ENCODE assay signal across 1 cellular context in the genomic region with DNA sequence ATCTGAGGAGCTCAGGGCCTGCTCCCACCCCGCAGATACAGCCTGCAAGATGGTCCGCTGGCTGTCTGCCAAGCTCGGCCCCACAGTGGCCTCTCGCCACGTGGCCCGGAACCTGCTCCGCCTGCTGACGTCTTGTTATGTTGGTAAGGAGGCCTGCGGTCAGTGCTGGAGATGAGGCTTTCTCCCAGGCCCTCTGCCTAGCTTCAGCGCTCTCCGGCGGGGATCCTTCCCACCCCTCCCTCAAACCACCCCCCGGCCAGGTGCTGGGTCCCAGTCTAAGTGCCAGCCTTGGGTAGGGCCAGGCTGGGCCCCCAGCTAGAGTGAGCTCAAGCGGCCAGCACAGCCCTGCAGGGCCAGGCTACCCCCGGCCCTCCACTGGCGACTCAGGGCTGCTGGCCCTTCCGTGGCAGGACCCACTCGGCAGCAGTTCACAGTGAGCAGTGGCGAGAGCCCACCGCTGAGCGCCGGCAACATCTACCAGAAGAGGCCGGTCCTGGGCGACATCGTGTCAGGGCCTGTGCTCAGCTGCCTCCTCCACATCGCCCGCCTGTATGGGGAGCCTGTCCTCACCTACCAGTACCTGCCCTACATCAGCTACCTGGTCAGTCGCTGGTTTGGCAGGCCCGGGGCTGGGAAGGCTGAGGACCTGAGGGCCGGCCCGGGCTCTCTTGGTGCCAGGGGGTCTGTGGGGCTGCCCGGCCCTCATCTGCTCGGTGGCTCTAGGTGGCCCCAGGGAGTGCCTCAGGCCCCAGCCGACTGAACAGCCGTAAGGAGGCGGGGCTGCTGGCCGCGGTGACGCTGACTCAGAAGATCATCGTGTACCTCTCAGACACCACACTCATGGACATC.
TF ChIP-seq lines count a peak whose summit lies in the region.

No MANE protein-coding gene starts in this region.

TF ChIP-seq in WTC11, 78 proteins besides CTCF, POLR2A, EP300 and RAD21 (continued from another document):
- TF ChIP-seq, protein P1, sequence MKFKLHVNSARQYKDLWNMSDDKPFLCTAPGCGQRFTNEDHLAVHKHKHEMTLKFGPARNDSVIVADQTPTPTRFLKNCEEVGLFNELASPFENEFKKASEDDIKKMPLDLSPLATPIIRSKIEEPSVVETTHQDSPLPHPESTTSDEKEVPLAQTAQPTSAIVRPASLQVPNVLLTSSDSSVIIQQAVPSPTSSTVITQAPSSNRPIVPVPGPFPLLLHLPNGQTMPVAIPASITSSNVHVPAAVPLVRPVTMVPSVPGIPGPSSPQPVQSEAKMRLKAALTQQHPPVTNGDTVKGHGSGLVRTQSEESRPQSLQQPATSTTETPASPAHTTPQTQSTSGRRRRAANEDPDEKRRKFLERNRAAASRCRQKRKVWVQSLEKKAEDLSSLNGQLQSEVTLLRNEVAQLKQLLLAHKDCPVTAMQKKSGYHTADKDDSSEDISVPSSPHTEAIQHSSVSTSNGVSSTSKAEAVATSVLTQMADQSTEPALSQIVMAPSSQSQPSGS (CRISPR knock-in tag; IDR thresholded peaks at IDR 0.05; ENCODE audit: borderline replicate concordance, low read depth), result no peak
- TF ChIP-seq ZNF317 (CRISPR knock-in tag; IDR thresholded peaks at IDR 0.05; ENCODE audit: borderline replicate concordance, low read depth) (no peak), ZNF138 (CRISPR knock-in tag; conservative IDR thresholded peaks at IDR 0.05) (no peak), ESRRA (CRISPR knock-in tag; IDR thresholded peaks at IDR 0.05; ENCODE audit: borderline replicate concordance) (no peak), ZNF423 (CRISPR knock-in tag; IDR thresholded peaks at IDR 0.05) (no peak), ZNF263 (CRISPR knock-in tag; IDR thresholded peaks at IDR 0.05; ENCODE audit: low read depth) (no peak), ZNF396 (CRISPR knock-in tag; IDR thresholded peaks at IDR 0.05; ENCODE audit: borderline replicate concordance) (no peak)
- TF ChIP-seq, protein P2, sequence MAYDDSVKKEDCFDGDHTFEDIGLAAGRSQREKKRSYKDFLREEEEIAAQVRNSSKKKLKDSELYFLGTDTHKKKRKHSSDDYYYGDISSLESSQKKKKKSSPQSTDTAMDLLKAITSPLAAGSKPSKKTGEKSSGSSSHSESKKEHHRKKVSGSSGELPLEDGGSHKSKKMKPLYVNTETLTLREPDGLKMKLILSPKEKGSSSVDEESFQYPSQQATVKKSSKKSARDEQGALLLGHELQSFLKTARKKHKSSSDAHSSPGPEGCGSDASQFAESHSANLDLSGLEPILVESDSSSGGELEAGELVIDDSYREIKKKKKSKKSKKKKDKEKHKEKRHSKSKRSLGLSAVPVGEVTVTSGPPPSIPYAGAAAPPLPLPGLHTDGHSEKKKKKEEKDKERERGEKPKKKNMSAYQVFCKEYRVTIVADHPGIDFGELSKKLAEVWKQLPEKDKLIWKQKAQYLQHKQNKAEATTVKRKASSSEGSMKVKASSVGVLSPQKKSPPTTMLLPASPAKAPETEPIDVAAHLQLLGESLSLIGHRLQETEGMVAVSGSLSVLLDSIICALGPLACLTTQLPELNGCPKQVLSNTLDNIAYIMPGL (CRISPR knock-in tag; IDR thresholded peaks at IDR 0.05), result no peak
- TF ChIP-seq, protein P3, sequence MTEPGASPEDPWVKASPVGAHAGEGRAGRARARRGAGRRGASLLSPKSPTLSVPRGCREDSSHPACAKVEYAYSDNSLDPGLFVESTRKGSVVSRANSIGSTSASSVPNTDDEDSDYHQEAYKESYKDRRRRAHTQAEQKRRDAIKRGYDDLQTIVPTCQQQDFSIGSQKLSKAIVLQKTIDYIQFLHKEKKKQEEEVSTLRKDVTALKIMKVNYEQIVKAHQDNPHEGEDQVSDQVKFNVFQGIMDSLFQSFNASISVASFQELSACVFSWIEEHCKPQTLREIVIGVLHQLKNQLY (CRISPR knock-in tag; IDR thresholded peaks at IDR 0.05), result no peak
- TF ChIP-seq, protein P4, sequence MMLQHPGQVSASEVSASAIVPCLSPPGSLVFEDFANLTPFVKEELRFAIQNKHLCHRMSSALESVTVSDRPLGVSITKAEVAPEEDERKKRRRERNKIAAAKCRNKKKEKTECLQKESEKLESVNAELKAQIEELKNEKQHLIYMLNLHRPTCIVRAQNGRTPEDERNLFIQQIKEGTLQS (CRISPR knock-in tag; conservative IDR thresholded peaks at IDR 0.05), result no peak
- TF ChIP-seq, protein P5, sequence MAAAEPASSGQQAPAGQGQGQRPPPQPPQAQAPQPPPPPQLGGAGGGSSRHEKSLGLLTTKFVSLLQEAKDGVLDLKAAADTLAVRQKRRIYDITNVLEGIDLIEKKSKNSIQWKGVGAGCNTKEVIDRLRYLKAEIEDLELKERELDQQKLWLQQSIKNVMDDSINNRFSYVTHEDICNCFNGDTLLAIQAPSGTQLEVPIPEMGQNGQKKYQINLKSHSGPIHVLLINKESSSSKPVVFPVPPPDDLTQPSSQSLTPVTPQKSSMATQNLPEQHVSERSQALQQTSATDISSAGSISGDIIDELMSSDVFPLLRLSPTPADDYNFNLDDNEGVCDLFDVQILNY (CRISPR knock-in tag; IDR thresholded peaks at IDR 0.05), result no peak
- TF ChIP-seq, protein P6, sequence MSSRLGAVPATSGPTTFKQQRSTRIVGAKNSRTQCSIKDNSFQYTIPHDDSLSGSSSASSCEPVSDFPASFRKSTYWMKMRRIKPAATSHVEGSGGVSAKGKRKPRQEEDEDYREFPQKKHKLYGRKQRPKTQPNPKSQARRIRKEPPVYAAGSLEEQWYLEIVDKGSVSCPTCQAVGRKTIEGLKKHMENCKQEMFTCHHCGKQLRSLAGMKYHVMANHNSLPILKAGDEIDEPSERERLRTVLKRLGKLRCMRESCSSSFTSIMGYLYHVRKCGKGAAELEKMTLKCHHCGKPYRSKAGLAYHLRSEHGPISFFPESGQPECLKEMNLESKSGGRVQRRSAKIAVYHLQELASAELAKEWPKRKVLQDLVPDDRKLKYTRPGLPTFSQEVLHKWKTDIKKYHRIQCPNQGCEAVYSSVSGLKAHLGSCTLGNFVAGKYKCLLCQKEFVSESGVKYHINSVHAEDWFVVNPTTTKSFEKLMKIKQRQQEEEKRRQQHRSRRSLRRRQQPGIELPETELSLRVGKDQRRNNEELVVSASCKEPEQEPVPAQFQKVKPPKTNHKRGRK (CRISPR knock-in tag; IDR thresholded peaks at IDR 0.05; ENCODE audit: borderline replicate concordance), result no peak
- TF ChIP-seq, protein P7, sequence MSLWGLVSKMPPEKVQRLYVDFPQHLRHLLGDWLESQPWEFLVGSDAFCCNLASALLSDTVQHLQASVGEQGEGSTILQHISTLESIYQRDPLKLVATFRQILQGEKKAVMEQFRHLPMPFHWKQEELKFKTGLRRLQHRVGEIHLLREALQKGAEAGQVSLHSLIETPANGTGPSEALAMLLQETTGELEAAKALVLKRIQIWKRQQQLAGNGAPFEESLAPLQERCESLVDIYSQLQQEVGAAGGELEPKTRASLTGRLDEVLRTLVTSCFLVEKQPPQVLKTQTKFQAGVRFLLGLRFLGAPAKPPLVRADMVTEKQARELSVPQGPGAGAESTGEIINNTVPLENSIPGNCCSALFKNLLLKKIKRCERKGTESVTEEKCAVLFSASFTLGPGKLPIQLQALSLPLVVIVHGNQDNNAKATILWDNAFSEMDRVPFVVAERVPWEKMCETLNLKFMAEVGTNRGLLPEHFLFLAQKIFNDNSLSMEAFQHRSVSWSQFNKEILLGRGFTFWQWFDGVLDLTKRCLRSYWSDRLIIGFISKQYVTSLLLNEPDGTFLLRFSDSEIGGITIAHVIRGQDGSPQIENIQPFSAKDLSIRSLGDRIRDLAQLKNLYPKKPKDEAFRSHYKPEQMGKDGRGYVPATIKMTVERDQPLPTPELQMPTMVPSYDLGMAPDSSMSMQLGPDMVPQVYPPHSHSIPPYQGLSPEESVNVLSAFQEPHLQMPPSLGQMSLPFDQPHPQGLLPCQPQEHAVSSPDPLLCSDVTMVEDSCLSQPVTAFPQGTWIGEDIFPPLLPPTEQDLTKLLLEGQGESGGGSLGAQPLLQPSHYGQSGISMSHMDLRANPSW (CRISPR knock-in tag; conservative IDR thresholded peaks at IDR 0.05; ENCODE audit: low read depth), result no peak
- TF ChIP-seq, protein P8, sequence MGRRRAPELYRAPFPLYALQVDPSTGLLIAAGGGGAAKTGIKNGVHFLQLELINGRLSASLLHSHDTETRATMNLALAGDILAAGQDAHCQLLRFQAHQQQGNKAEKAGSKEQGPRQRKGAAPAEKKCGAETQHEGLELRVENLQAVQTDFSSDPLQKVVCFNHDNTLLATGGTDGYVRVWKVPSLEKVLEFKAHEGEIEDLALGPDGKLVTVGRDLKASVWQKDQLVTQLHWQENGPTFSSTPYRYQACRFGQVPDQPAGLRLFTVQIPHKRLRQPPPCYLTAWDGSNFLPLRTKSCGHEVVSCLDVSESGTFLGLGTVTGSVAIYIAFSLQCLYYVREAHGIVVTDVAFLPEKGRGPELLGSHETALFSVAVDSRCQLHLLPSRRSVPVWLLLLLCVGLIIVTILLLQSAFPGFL (CRISPR knock-in tag; IDR thresholded peaks at IDR 0.05; ENCODE audit: borderline replicate concordance), result no peak
